11 cellular contexts compared by ENCODE assay signal in the genomic region with DNA sequence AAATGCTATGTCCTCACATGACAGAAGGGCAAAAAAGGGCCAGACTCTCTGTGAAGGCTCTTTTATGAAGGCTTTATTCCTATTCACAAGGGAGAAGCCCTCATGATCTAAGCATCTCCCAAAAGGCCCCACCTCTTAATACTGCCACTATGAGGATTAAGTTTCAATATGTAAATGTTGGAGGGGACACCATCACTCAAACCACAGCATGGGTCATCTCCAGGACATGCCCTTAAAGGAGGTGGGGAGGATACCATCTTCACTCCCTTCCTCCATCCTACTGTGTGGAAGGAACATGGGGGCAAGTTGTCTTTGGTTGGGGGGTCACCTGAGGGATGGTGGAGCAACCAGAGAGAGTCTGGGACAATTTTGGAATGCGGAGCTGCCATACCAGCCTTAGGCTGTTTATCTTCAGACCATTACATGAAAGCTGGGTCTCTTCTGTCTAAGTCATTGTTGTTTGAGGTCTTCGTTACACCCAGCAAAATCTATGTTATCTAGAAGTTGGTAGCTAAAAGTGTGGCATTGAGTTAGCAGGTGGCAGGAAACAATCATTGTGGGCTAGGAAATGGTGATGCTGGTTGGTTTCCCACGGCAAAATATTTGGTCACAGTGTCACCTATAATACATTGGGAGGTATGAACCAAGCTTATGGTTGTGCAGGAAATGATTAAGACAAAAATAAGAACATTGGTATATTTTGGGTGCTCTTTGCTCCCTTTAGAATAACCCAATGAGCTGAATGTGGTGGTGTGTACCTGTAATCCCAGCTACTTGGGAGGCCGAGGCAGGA.
A peak's percentile ranks its signal among the peaks of the same experiment; 100 is the strongest.
DNase-seq lines count a peak whose midpoint lies in the region; ATAC-seq lines count a peak whose summit lies in the region.
"Had no signal": no experiment of that assay in that cellular context is flagged by ENCODE, and none has a peak within 500 bp of the region (broad histone marks: within the 10 kb centered on the region; RNA-seq: fewer than 3 reads in every experiment).

No MANE protein-coding gene starts in this region.

- POLR2A ChIA-PET in activated CD4-positive, alpha-beta memory T cell treated with anti-CD3 and anti-CD28 coated beads for 36 hours (lab: Charles Lee) = interaction anchor here (0.6 to 1.1 kb wide), 2 partner anchors 169 to 401 kb away, joined by 3 to 4 read pairs; a partner anchor contains a TSS

- H3K27me3 Mint-ChIP-seq in activated CD4-positive, alpha-beta memory T cell treated with anti-CD3 and anti-CD28 coated beads for 36 hours = no peaks in the 10 kb centered on the region
- H3K27me3 Mint-ChIP-seq in immature natural killer cell (ENCODE audit: low read depth in 3 of 3) = peaks cover 4 to 18% (median 17%) of the 10 kb centered on the region in 3 donors
- H3K27me3 Mint-ChIP-seq in stimulated activated naive CD8-positive, alpha-beta T cell treated with anti-CD3 and anti-CD28 coated beads, Interleukin-15, amount 100 ng/mL, for 72 hours = no peaks in the 10 kb centered on the region

- H3K36me3 Mint-ChIP-seq in activated CD4-positive, alpha-beta memory T cell treated with anti-CD3 and anti-CD28 coated beads for 36 hours = no peaks in the 10 kb centered on the region
- peaks cover 0 to 6% (median 0%) of the 10 kb centered on the region in 3 donors for H3K36me3 Mint-ChIP-seq in immature natural killer cell

- no peak overlapping the region for H3K4me3 Mint-ChIP-seq in activated CD4-positive, alpha-beta memory T cell treated with anti-CD3 and anti-CD28 coated beads for 36 hours
- H3K4me3 Mint-ChIP-seq in immature natural killer cell = peak overlapping the region; percentile 80 to 91 (median 83)
- H3K4me3 Mint-ChIP-seq in stimulated activated naive CD8-positive, alpha-beta T cell treated with anti-CD3 and anti-CD28 coated beads, Interleukin-15, amount 100 ng/mL, for 72 hours = peak overlapping the region; percentile 34 to 45
- H3K4me3 Mint-ChIP-seq: dendritic cell treated with granulocyte-macrophage colony-stimulating factor and Interleukin-4, amounts not matched to agents 40 ng/mL and 50 ng/mL, for 4 days had no signal

- intact Hi-C loops in activated CD4-positive, alpha-beta memory T cell treated with anti-CD3 and anti-CD28 coated beads for 36 hours (cut with micrococcal nuclease) = loop anchor here (5.0 to 10.0 kb wide), 3 partner anchors 364 to 754 kb away; a partner anchor contains a TSS

- DNase-seq in activated gamma-delta T cell treated with Interleukin-2 at 50 U/mL for 16 hours (peak; percentile 54), activated gamma-delta T cell (lab: John Stamatoyannopoulos, UW) (no peak), immature natural killer cell (peak; percentile 89 to 93 (median 92)), T1000 (lab: John Stamatoyannopoulos, UW) (no peak), COLO829 (ENCODE audit: low spot score) (no peak), HuH-7 (ENCODE audit: low spot score) (no peak)
- peak; percentile 72 for DNase-seq in activated CD4-positive, alpha-beta memory T cell treated with anti-CD3 and anti-CD28 coated beads for 36 hours
- DNase-seq in stimulated activated naive CD8-positive, alpha-beta T cell treated with anti-CD3 and anti-CD28 coated beads, Interleukin-15, amount 100 ng/mL, for 72 hours = peak; percentile 31 to 62
- DNase-seq: activated CD4-positive, CD25-positive, alpha-beta regulatory T cell; ovary had no signal

- peak overlapping the region; percentile 70 for H3K27ac Mint-ChIP-seq in activated CD4-positive, alpha-beta memory T cell treated with anti-CD3 and anti-CD28 coated beads for 36 hours
- H3K27ac Mint-ChIP-seq in immature natural killer cell = peak overlapping the region; percentile 92 to 98 (median 96)
- H3K27ac Mint-ChIP-seq in stimulated activated naive CD8-positive, alpha-beta T cell treated with anti-CD3 and anti-CD28 coated beads, Interleukin-15, amount 100 ng/mL, for 72 hours = peak overlapping the region; percentile 6 to 42
- H3K27ac Mint-ChIP-seq: dendritic cell treated with granulocyte-macrophage colony-stimulating factor and Interleukin-4, amounts not matched to agents 40 ng/mL and 50 ng/mL, for 4 days had no signal

- peaks cover 51% of the 10 kb centered on the region for H3K4me1 Mint-ChIP-seq in activated CD4-positive, alpha-beta memory T cell treated with anti-CD3 and anti-CD28 coated beads for 36 hours (ENCODE audit: low read depth)
- H3K4me1 Mint-ChIP-seq in immature natural killer cell = peaks cover 93 to 96% of the 10 kb centered on the region in 2 donors
- peaks cover 53% of the 10 kb centered on the region for H3K4me1 Mint-ChIP-seq in stimulated activated naive CD8-positive, alpha-beta T cell treated with anti-CD3 and anti-CD28 coated beads, Interleukin-15, amount 100 ng/mL, for 72 hours

- H3K9me3 Mint-ChIP-seq in activated CD4-positive, alpha-beta memory T cell treated with anti-CD3 and anti-CD28 coated beads for 36 hours = no peaks in the 10 kb centered on the region
- peaks cover 0 to 5% (median 0%) of the 10 kb centered on the region in 6 donors for H3K9me3 Mint-ChIP-seq in immature natural killer cell
- H3K9me3 Mint-ChIP-seq in stimulated activated naive CD8-positive, alpha-beta T cell treated with anti-CD3 and anti-CD28 coated beads, Interleukin-15, amount 100 ng/mL, for 72 hours = peaks cover 7 to 16% of the 10 kb centered on the region in 2 donors
- H3K9me3 Mint-ChIP-seq: dendritic cell treated with granulocyte-macrophage colony-stimulating factor and Interleukin-4, amounts not matched to agents 40 ng/mL and 50 ng/mL, for 4 days had no signal

- peak; percentile 84 for ATAC-seq in stimulated activated naive CD8-positive, alpha-beta T cell treated with anti-CD3 and anti-CD28 coated beads, Interleukin-15, amount 100 ng/mL, for 72 hours

- CTCF ChIA-PET in activated CD4-positive, alpha-beta memory T cell treated with anti-CD3 and anti-CD28 coated beads for 36 hours (lab: Charles Lee) = interaction anchor here (0.6 to 1.7 kb wide), 4 partner anchors 12 to 234 kb away, joined by 3 to 5 read pairs (median 3); no protein-coding TSS in a partner anchor

Comparison
In these comparisons a context has a peak if more than half of its experiments do, and no peak if none do; other contexts are left out.
1. DNase-seq: peak in activated gamma-delta T cell treated with Interleukin-2 at 50 U/mL for 16 hours (single experiment), activated CD4-positive, alpha-beta memory T cell treated with anti-CD3 and anti-CD28 coated beads for 36 hours (single experiment), immature natural killer cell (3 of 3) and stimulated activated naive CD8-positive, alpha-beta T cell treated with anti-CD3 and anti-CD28 coated beads, Interleukin-15, amount 100 ng/mL, for 72 hours (2 of 2); none in activated gamma-delta T cell (single experiment), T1000 (single experiment), COLO829 (single experiment) and HuH-7 (single experiment).
2. H3K27ac Mint-ChIP-seq: peak in every context shown above with its lines; median percentile 96 in immature natural killer cell; 70 in activated CD4-positive, alpha-beta memory T cell treated with anti-CD3 and anti-CD28 coated beads for 36 hours; 24 in stimulated activated naive CD8-positive, alpha-beta T cell treated with anti-CD3 and anti-CD28 coated beads, Interleukin-15, amount 100 ng/mL, for 72 hours.